Comparison of ENCODE assay signal across 20 cellular contexts in genomic region chr1:87787551-87787950, GRCh38.
DNase-seq lines count a peak whose midpoint lies in the region; ATAC-seq, FAIRE-seq and TF ChIP-seq lines count a peak whose summit lies in the region.
"Had no signal": no experiment of that assay in that cellular context is flagged by ENCODE, and none has a peak within 500 bp of the region (broad histone marks: within the 10 kb centered on the region; RNA-seq: fewer than 3 reads in every experiment).

No MANE protein-coding gene starts in this region.

- H3K4me3 Mint-ChIP-seq in endodermal cell, result no peak overlapping the region
- H3K4me3 Mint-ChIP-seq: activated naive CD8-positive, alpha-beta T cell; CD4-positive, CD25-positive, alpha-beta regulatory T cell; T-helper 1 cell treated with Interleukin-12 subunit alpha and Interleukin-12 subunit beta and Interleukin-4 antibody, amounts not matched to agents 30 μg/mL and 1 μg/mL, for 36 hours had no signal

- H3K4me1 ChIP-seq in endodermal cell (ENCODE audit: control insufficient read depth, insufficient read depth, low read length), result peaks cover 24% of the 10 kb centered on the region
- peaks cover 11 to 24% (median 14%) of the 10 kb centered on the region in 3 donors for H3K4me1 ChIP-seq in pancreas
- H3K4me1 ChIP-seq in esophagus muscularis mucosa, result peaks cover 0 to 2% (median 0%) of the 10 kb centered on the region in 4 donors
- H3K4me1 ChIP-seq: heart left ventricle, prostate gland had no signal

- H3K9me3 ChIP-seq in endodermal cell (ENCODE audit: control insufficient read depth, low read length) (no peaks in the 10 kb centered on the region), pancreas (no peaks in the 10 kb centered on the region), esophagus muscularis mucosa (no peaks in the 10 kb centered on the region)
- H3K9me3 ChIP-seq: heart left ventricle, prostate gland, testis had no signal

- no peak overlapping the region for H3K27ac ChIP-seq in endodermal cell (ENCODE audit: low read depth, low read length)
- H3K27ac ChIP-seq in pancreas, result no peak overlapping the region
- H3K27ac ChIP-seq in esophagus muscularis mucosa (replicated peaks in 1 of 4), result no peak overlapping the region
- H3K27ac ChIP-seq: heart left ventricle, prostate gland, testis had no signal

- FAIRE-seq in pancreas (lab: Jason Lieb, UNC), result no peak
- FAIRE-seq: endothelial cell of umbilical vein had no signal

- TF ChIP-seq EP300 in esophagus muscularis mucosa (IDR thresholded peaks at IDR 0.05), result no peak

- peaks cover 32% of the 10 kb centered on the region for H3K4me1 Mint-ChIP-seq in endodermal cell
- H3K4me1 Mint-ChIP-seq: CD4-positive, CD25-positive, alpha-beta regulatory T cell had no signal

- H3K4me3 ChIP-seq in endodermal cell (ENCODE audit: low read length), result no peak overlapping the region
- H3K4me3 ChIP-seq in pancreas, result no peak overlapping the region
- H3K4me3 ChIP-seq in esophagus muscularis mucosa, result no peak overlapping the region
- H3K4me3 ChIP-seq: heart left ventricle, prostate gland, testis had no signal

- H3K36me3 Mint-ChIP-seq in endodermal cell (ENCODE audit: low read depth), result no peaks in the 10 kb centered on the region
- H3K36me3 Mint-ChIP-seq: activated naive CD8-positive, alpha-beta T cell; CD4-positive, CD25-positive, alpha-beta regulatory T cell had no signal

- 39 to 50% methylated on average over 2 to 3 of the region's 3 CpGs for WGBS in endodermal cell (ENCODE audit: insufficient coverage in 1 of 2, insufficient read length in 1 of 2), 2 experiments
- WGBS in pancreas, 2 donors, result 28 to 34% methylated on average over 3 of the region's 3 CpGs
- 54% methylated on average over 3 of the region's 3 CpGs for WGBS in esophagus muscularis mucosa

- H3K27me3 Mint-ChIP-seq in endodermal cell (ENCODE audit: insufficient read depth), result no peaks in the 10 kb centered on the region
- H3K27me3 Mint-ChIP-seq: activated naive CD8-positive, alpha-beta T cell; CD4-positive, CD25-positive, alpha-beta regulatory T cell had no signal

- no peak overlapping the region for H3K9ac ChIP-seq in endodermal cell (ENCODE audit: extremely low read depth, low read length, poor library complexity, severe bottlenecking)

- no peaks in the 10 kb centered on the region for H3K9me3 Mint-ChIP-seq in endodermal cell
- H3K9me3 Mint-ChIP-seq: T-helper 1 cell treated with Interleukin-12 subunit alpha and Interleukin-12 subunit beta and Interleukin-4 antibody, amounts not matched to agents 30 μg/mL and 1 μg/mL, for 36 hours had no signal

- intact Hi-C loops in pancreas (cut with DNase I) (no loop called here), esophagus muscularis mucosa (cut with DNase I) (no loop called here)

- no peak for TF ChIP-seq POLR2A in esophagus muscularis mucosa (IDR thresholded peaks at IDR 0.05; ENCODE audit: low read depth)

- ATAC-seq in pancreas, result peak in 3 of 4 donors; percentile 16 to 47 (median 23)
- no peak for ATAC-seq in GM18870 (IDR thresholded peaks at IDR 0.05; ENCODE audit: unreplicated experiment)
- ATAC-seq: heart left ventricle, left colon had no signal

- H3K27ac Mint-ChIP-seq in endodermal cell, result peak overlapping the region; percentile 12
- H3K27ac Mint-ChIP-seq: activated naive CD8-positive, alpha-beta T cell; CD4-positive, CD25-positive, alpha-beta regulatory T cell; T-helper 1 cell treated with Interleukin-12 subunit alpha and Interleukin-12 subunit beta and Interleukin-4 antibody, amounts not matched to agents 30 μg/mL and 1 μg/mL, for 36 hours had no signal

- H3K36me3 ChIP-seq in endodermal cell (ENCODE audit: control insufficient read depth, insufficient read depth, low read length), result no peaks in the 10 kb centered on the region
- H3K36me3 ChIP-seq in pancreas, result no peaks in the 10 kb centered on the region
- H3K36me3 ChIP-seq in esophagus muscularis mucosa, result no peaks in the 10 kb centered on the region
- H3K36me3 ChIP-seq: heart left ventricle, prostate gland had no signal

- DNase-seq in ELR (ENCODE audit: low read depth) (peak; percentile 39), OCI-M1 (lab: John Stamatoyannopoulos, UW) (peak; percentile 26), endodermal cell (peak; percentile 59), pancreas (no peak), esophagus muscularis mucosa (ENCODE audit: extremely low spot score) (no peak), 8988T (no peak), globus pallidus (ENCODE audit: low spot score) (no peak)
- DNase-seq: CD4-positive, CD25-positive, alpha-beta regulatory T cell; cerebellar nuclear complex; heart left ventricle; left colon; NCI-H1694; NCI-H748 treated with DMSO at 0.1 percent for 48 hours; stimulated activated CD4-positive, alpha-beta T cell treated with anti-CD3 and anti-CD28 coated beads, Interleukin-2, amount 100 ng/mL, for 24 hours had no signal

- H3K27me3 ChIP-seq in endodermal cell (ENCODE audit: control insufficient read depth, insufficient read depth, low read length, poor library complexity, severe bottlenecking), result no peaks in the 10 kb centered on the region
- no peaks in the 10 kb centered on the region for H3K27me3 ChIP-seq in pancreas
- no peaks in the 10 kb centered on the region for H3K27me3 ChIP-seq in esophagus muscularis mucosa
- H3K27me3 ChIP-seq: heart left ventricle, testis had no signal

- TF ChIP-seq CTCF in endodermal cell (conservative IDR thresholded peaks at IDR 0.05) (peak; percentile 37), pancreas (IDR thresholded peaks at IDR 0.05) (no peak), esophagus muscularis mucosa (IDR thresholded peaks at IDR 0.05) (no peak)

Comparison
In these comparisons a context has a peak if more than half of its experiments do, and no peak if none do; other contexts are left out.
1. DNase-seq: peak in ELR (single experiment), OCI-M1 (single experiment) and endodermal cell (single experiment); none in pancreas (0 of 6), esophagus muscularis mucosa (single experiment), 8988T (single experiment) and globus pallidus (single experiment).